Comparison of ENCODE assay signal across 19 cellular contexts in genomic region chr9:36551868-36552267, GRCh38. TPM values are rescaled to one million over a fixed set of nuclear protein-coding genes. Genes with fewer than 3 reads are reported as not detected.
DNase-seq lines count a peak whose midpoint lies in the region; ATAC-seq, FAIRE-seq and TF ChIP-seq lines count a peak whose summit lies in the region.
"Had no signal": no experiment of that assay in that cellular context is flagged by ENCODE, and none has a peak within 500 bp of the region (broad histone marks: within the 10 kb centered on the region; RNA-seq: fewer than 3 reads in every experiment).

No MANE protein-coding gene starts in this region.

- SMC1A ChIA-PET in GM12878 (lab: Charles Lee; ENCODE audit: uncharacterized antibody, unreplicated experiment): interaction anchor here (0.9 to 13.7 kb wide), 11 partner anchors 26 to 177 kb away, joined by 3 to 287 read pairs (median 8); no protein-coding TSS in a partner anchor

- H3K79me2 ChIP-seq in Karpas-422 (ENCODE audit: low read length) (no peaks in the 10 kb centered on the region), GM12878 (ENCODE audit: control insufficient read depth, insufficient read depth, low read length) (no peaks in the 10 kb centered on the region)

- H2AFZ ChIP-seq in Karpas-422 (ENCODE audit: low read length) (no peak overlapping the region), GM12878 (ENCODE audit: control insufficient read depth, low read depth, low read length) (no peak overlapping the region)

- 49% methylated on average over 6 of the region's 6 CpGs for WGBS in GM12878 (ENCODE audit: insufficient coverage, insufficient replicate concordance, low lambda C conversion rate, missing lambda C conversion rate)

- ATAC-seq in GM18868 (IDR thresholded peaks at IDR 0.05; ENCODE audit: unreplicated experiment): peak; percentile 41
- peak; percentile 71 for ATAC-seq in GM12878
- ATAC-seq: HCT116, HepG2 had no signal

- TF ChIP-seq EP300 in GM12878 (IDR thresholded peaks at IDR 0.05; ENCODE audit: borderline replicate concordance in 1 of 2, control insufficient read depth in 1 of 2, low read depth in 2 of 2, low read length in 2 of 2): peak in 1 of 2 experiments; percentile 18; a peak in 1 of 4 replicates

- DNase-seq in GM10266 (ENCODE audit: extremely low spot score) (peak; percentile 43), Karpas-422 (peak; percentile 43), GM12878 (ENCODE audit: low read depth, low spot score) (peak; percentile 59), DMS53 treated with DMSO at 0.1 percent for 48 hours (lab: John Stamatoyannopoulos, UW; ENCODE audit: unreplicated experiment) (no peak), T-helper 1 cell (no peak), NCI-H526 (lab: John Stamatoyannopoulos, UW) (no peak), HTR-8/SVneo (ENCODE audit: insufficient read length, low spot score) (no peak)
- DNase-seq: C1 segment of cervical spinal cord, GF-D8, KG1, NCI-H1105, NCI-H1694, NCI-H524, SW 1271 had no signal

- no peaks in the 10 kb centered on the region for H3K27me3 ChIP-seq in Karpas-422 (ENCODE audit: low read length)
- no peaks in the 10 kb centered on the region for H3K27me3 ChIP-seq in GM12878 (replicated peaks in 1 of 2; ENCODE audit: control insufficient read depth in 2 of 2, insufficient read depth in 2 of 2, low read length in 1 of 2)
- H3K27me3 ChIP-seq: SJSA1 had no signal

- no peak for TF ChIP-seq CTCF in GM10266 (IDR thresholded peaks at IDR 0.05; ENCODE audit: control insufficient read depth, insufficient read depth, low read depth, missing control alignments)
- no peak for TF ChIP-seq CTCF in GM12878 (IDR thresholded peaks at IDR 0.05 in 2 of 3, conservative IDR thresholded peaks at IDR 0.05 in 1 of 3; ENCODE audit: control insufficient read depth in 2 of 3, extremely low read depth in 1 of 3, insufficient read depth in 1 of 3, low read depth in 3 of 3, low read length in 3 of 3)

- no TSS peak for BruUV-seq in GM12878 (replicated peaks; lab: Mats Ljungman, UMichigan)

- H4K20me1 ChIP-seq in Karpas-422 (ENCODE audit: insufficient read depth, low read depth, low read length): no peaks in the 10 kb centered on the region
- H4K20me1 ChIP-seq in GM12878 (ENCODE audit: control insufficient read depth, insufficient read depth): no peaks in the 10 kb centered on the region

- H3K4me2 ChIP-seq in Karpas-422 (ENCODE audit: low read depth, low read length, poor library complexity, severe bottlenecking): no peak overlapping the region
- H3K4me2 ChIP-seq in GM12878 (ENCODE audit: control insufficient read depth, insufficient read depth): peak overlapping the region; percentile 51

- intact Hi-C loops in GM12878 (cut with micrococcal nuclease; ENCODE audit: unreplicated experiment): loop anchor here (2.0 kb wide), 2 partner anchors 65 to 93 kb away; no protein-coding TSS in a partner anchor

- H3K27ac ChIP-seq in Karpas-422 (ENCODE audit: low read length) (no peak overlapping the region), GM12878 (ENCODE audit: control insufficient read depth, insufficient read depth) (peak overlapping the region; percentile 73)
- H3K27ac ChIP-seq: RWPE1, SJSA1 had no signal

- in situ Hi-C loops in GM12878 (cut with MboI): loop anchor here (5.0 kb wide), 2 partner anchors 65 to 145 kb away; no protein-coding TSS in a partner anchor

- H3K36me3 ChIP-seq in Karpas-422 (ENCODE audit: insufficient read depth, low read length) (no peaks in the 10 kb centered on the region), GM12878 (ENCODE audit: control insufficient read depth in 2 of 2, insufficient read depth in 2 of 2, low read length in 1 of 2) (no peaks in the 10 kb centered on the region)
- H3K36me3 ChIP-seq: SJSA1 had no signal

- RAD21 ChIA-PET in GM12878 (lab: Charles Lee; ENCODE audit: unreplicated experiment): interaction anchor here (0.8 to 7.5 kb wide), 9 partner anchors 23 to 152 kb away, joined by 3 to 156 read pairs (median 4); partner anchors contain the start of gene RNF38

- no peak for TF ChIP-seq RAD21 in GM12878 (IDR thresholded peaks at IDR 0.05; ENCODE audit: insufficient read depth, low read depth, low read length)

- POLR2A ChIA-PET in GM12878 (lab: Charles Lee): interaction anchor here (0.9 to 1.8 kb wide), 5 partner anchors 8 to 150 kb away, joined by 3 to 15 read pairs (median 5); no protein-coding TSS in a partner anchor

- no peak for TF ChIP-seq POLR2A in GM12878 (IDR thresholded peaks at IDR 0.05; ENCODE audit: low read depth, low read length)

- H3K9me3 ChIP-seq in Karpas-422 (ENCODE audit: low read length): no peaks in the 10 kb centered on the region
- H3K9me3 ChIP-seq in GM12878 (replicated peaks; ENCODE audit: control insufficient read depth, insufficient read depth, low read length): no peaks in the 10 kb centered on the region
- H3K9me3 ChIP-seq: SJSA1 had no signal

- H3K9ac ChIP-seq in Karpas-422 (ENCODE audit: low read length): no peak overlapping the region
- H3K9ac ChIP-seq in GM12878 (ENCODE audit: control insufficient read depth, insufficient read depth, low read length): no peak overlapping the region; the same call in 1 of the 2 replicates

- H3K9me2 ChIP-seq in Karpas-422 (replicated peaks; ENCODE audit: insufficient read depth, low read length): no peaks in the 10 kb centered on the region

- FAIRE-seq in GM12878 (lab: Jason Lieb, UNC): no peak
- FAIRE-seq in HTR-8/SVneo (lab: Jason Lieb, UNC): no peak
- FAIRE-seq: HepG2 had no signal

- H3K4me3 ChIP-seq in Karpas-422 (ENCODE audit: low read length) (no peak overlapping the region), GM12878 (no peak overlapping the region)
- H3K4me3 ChIP-seq: SJSA1 had no signal

- H3K4me1 ChIP-seq in Karpas-422 (ENCODE audit: low read length) (0 out of 2 replicates have a peak, but pooled peaks cover 3% of the 10 kb centered on the region), GM12878 (ENCODE audit: control insufficient read depth, insufficient read depth, low read length) (peaks cover 17% of the 10 kb centered on the region)
- H3K4me1 ChIP-seq: SJSA1 had no signal

- CTCF ChIA-PET in GM12878 (lab: Yijun Ruan, JAX): interaction anchor here (1.2 to 16.4 kb wide), 5 partner anchors 100 to 177 kb away, joined by 3 to 421 read pairs (median 4); partner anchors contain the start of gene RNF38

TF ChIP-seq in GM12878, 131 proteins besides CTCF, POLR2A, EP300 and RAD21 (continues in another document):
- TF ChIP-seq CBFB (IDR thresholded peaks at IDR 0.05; ENCODE audit: low read depth) (peak; percentile 59; the same call in 1 of the 2 replicates), CREB1 (IDR thresholded peaks at IDR 0.05; ENCODE audit: low read depth) (0 out of 2 replicates have a peak, but pooled peaks have one; percentile 24), NFIC (IDR thresholded peaks at IDR 0.05; ENCODE audit: low read depth, low read length) (peak; percentile 40; the same call in 1 of the 2 replicates), IKZF2 (IDR thresholded peaks at IDR 0.05) (peak; percentile 56 to 65; a peak in 2 of 4 replicates), ATF2 (IDR thresholded peaks at IDR 0.05; ENCODE audit: low read length) (peak; percentile 79), POLR2AphosphoS2 (IDR thresholded peaks at IDR 0.05; ENCODE audit: low read depth, low read length) (no peak), SPI1 (IDR thresholded peaks at IDR 0.05; ENCODE audit: borderline replicate concordance, insufficient read depth, low read depth, low read length) (no peak), TCF12 (IDR thresholded peaks at IDR 0.05; ENCODE audit: low read depth, low read length) (no peak), ZNF217 (IDR thresholded peaks at IDR 0.05) (peak; percentile 82; the same call in 1 of the 2 replicates)

RNA-seq across cellular contexts. Expression of gene MELK, which starts 20.8 kb away (rescaled TPM):
- total RNA-seq in Karpas-422 (2014; rRNA removed; shearing (Covaris generic); ENCODE audit: low replicate concordance): 16.0 and 22.2 TPM in 2 replicates
- 32.3 and 34.2 TPM in 2 replicates for total RNA-seq in GM12878 (2013; cell fraction: nucleolus; rRNA removed)
- total RNA-seq in GM12878 (2014; rRNA removed): 41.9 and 50.9 TPM in 2 replicates
- total RNA-seq in GM12878 (2014; rRNA removed; fragmentation: Illumina TruSeq; extraction: Trizol): 53.5 and 56.9 TPM in 2 replicates
- total RNA-seq in GM12878 (2021): 36.6 and 38.7 TPM in 2 replicates
- polyA plus RNA-seq in GM12878 (2011; ENCODE audit: low read depth): 14.1 TPM
- 52.1 and 74.5 TPM in 2 replicates for polyA plus RNA-seq in GM12878 (2011; rRNA removed)
- 18.6 and 18.8 TPM in 2 replicates for polyA plus RNA-seq in GM12878 (2011; cell fraction: cytosol; rRNA removed)
- 27.8 and 33.0 TPM in 2 replicates for polyA plus RNA-seq in GM12878 (2011; cell fraction: nucleus; rRNA removed)
- 16.7 and 19.4 TPM in 2 replicates for polyA plus RNA-seq in GM12878 (2012)
- polyA plus RNA-seq in GM12878 (2014; fragmentation: Illumina TruSeq; extraction: Trizol): 62.4 and 73.9 TPM in 2 replicates
- polyA plus RNA-seq in GM12878 (2014; fragmentation: Nextera tagmentation; extraction: Ambion mirVana): 10 to 100 TPM; 49.9 to 51.1 TPM
- 43.2 and 46.4 TPM in 2 replicates for polyA plus RNA-seq in GM12878 (2014; rRNA removed)
- polyA plus RNA-seq in GM12878 (2016; fragmentation: Nextera tagmentation; extraction: Ambion mirVana): 10 to 100 TPM; 79.9 to 80.3 TPM
- polyA minus RNA-seq in GM12878 (2011; rRNA and poly(A)+ RNA removed): 19.6 and 29.6 TPM in 2 replicates
- polyA minus RNA-seq in GM12878 (2011; cell fraction: cytosol; rRNA and poly(A)+ RNA removed): 13.1 and 14.6 TPM in 2 replicates
- polyA minus RNA-seq in GM12878 (2011; cell fraction: nucleus; rRNA and poly(A)+ RNA removed): 10.3 and 23.8 TPM in 2 replicates

Comparison
In these comparisons a context has a peak if more than half of its experiments do, and no peak if none do; other contexts are left out.
1. DNase-seq: peak in GM10266 (single experiment), Karpas-422 (single experiment) and GM12878 (single experiment); none in DMS53 treated with DMSO at 0.1 percent for 48 hours (single experiment), T-helper 1 cell (0 of 5), NCI-H526 (0 of 2) and HTR-8/SVneo (single experiment).